16 cellular contexts compared by ENCODE assay signal in genomic region chr1:22026924-22027289, GRCh38. TPM values are rescaled to one million over a fixed set of nuclear protein-coding genes. Genes with fewer than 3 reads are reported as not detected.
DNase-seq lines count a peak whose midpoint lies in the region; ATAC-seq and TF ChIP-seq lines count a peak whose summit lies in the region.
"Had no signal": no experiment of that assay in that cellular context is flagged by ENCODE, and none has a peak within 500 bp of the region (broad histone marks: within the 10 kb centered on the region; RNA-seq: fewer than 3 reads in every experiment).

No MANE protein-coding gene starts in this region.

- ATAC-seq in CD4-positive, CD25-positive, alpha-beta regulatory T cell (ENCODE audit: low read depth in 2 of 2), result no peak
- no peak for ATAC-seq in naive thymus-derived CD4-positive, alpha-beta T cell
- ATAC-seq in HG02885 (IDR thresholded peaks at IDR 0.05; ENCODE audit: poor library complexity, unreplicated experiment) (no peak), HG03442 (IDR thresholded peaks at IDR 0.05; ENCODE audit: unreplicated experiment) (no peak)
- ATAC-seq: effector memory CD8-positive, alpha-beta T cell had no signal

- no peaks in the 10 kb centered on the region for H3K9me3 Mint-ChIP-seq in CD4-positive, CD25-positive, alpha-beta regulatory T cell
- no peaks in the 10 kb centered on the region for H3K9me3 Mint-ChIP-seq in activated CD4-positive, alpha-beta memory T cell treated with anti-CD3 and anti-CD28 coated beads, Interleukin-2, amount 10 ng/mL, durations not matched to agents 7 days and 5 days
- peaks cover 0 to 4% (median 0%) of the 10 kb centered on the region in 11 donors for H3K9me3 Mint-ChIP-seq in naive thymus-derived CD4-positive, alpha-beta T cell
- H3K9me3 Mint-ChIP-seq: effector memory CD8-positive, alpha-beta T cell had no signal

- H3K9me3 ChIP-seq in CD4-positive, CD25-positive, alpha-beta regulatory T cell (ENCODE audit: control insufficient read depth in 2 of 2, low read length in 2 of 2), result no peaks in the 10 kb centered on the region
- no peaks in the 10 kb centered on the region for H3K9me3 ChIP-seq in naive thymus-derived CD4-positive, alpha-beta T cell (ENCODE audit: control insufficient read depth in 2 of 3, low read length in 3 of 3)
- H3K9me3 ChIP-seq: HAP-1, neutrophil, stomach had no signal

- CTCF ChIA-PET in activated CD4-positive, alpha-beta memory T cell treated with anti-CD3 and anti-CD28 coated beads, Interleukin-2, amount 10 ng/mL, durations not matched to agents 7 days and 5 days (lab: Charles Lee), result interaction anchor here (0.9 to 2.7 kb wide), 5 partner anchors 9 to 79 kb away, joined by 3 to 10 read pairs (median 6); no protein-coding TSS in a partner anchor
- CTCF ChIA-PET in naive thymus-derived CD4-positive, alpha-beta T cell (lab: Charles Lee), result interaction anchor here (2.5 kb wide), 1 partner anchor 11 kb away, joined by 19 read pairs; no protein-coding TSS in a partner anchor

- intact Hi-C loops in naive thymus-derived CD4-positive, alpha-beta T cell (cut with micrococcal nuclease), result loop anchor here in 1 of 2 donors (10.0 kb wide), 1 partner anchor 732 kb away; the partner anchor contains the start of gene ECE1

- H3K4me3 ChIP-seq in CD4-positive, CD25-positive, alpha-beta regulatory T cell (ENCODE audit: low read depth, low read length), result no peak overlapping the region
- H3K4me3 ChIP-seq in GM12865 (ENCODE audit: low read depth, low read length), result peak overlapping the region; percentile 93
- no peak overlapping the region for H3K4me3 ChIP-seq in naive thymus-derived CD4-positive, alpha-beta T cell (ENCODE audit: low read length)

- POLR2A ChIA-PET in activated CD4-positive, alpha-beta memory T cell treated with anti-CD3 and anti-CD28 coated beads, Interleukin-2, amount 10 ng/mL, durations not matched to agents 7 days and 5 days (lab: Charles Lee), result interaction anchor here (3.4 to 30.7 kb wide), 2 partner anchors 27 to 78 kb away, joined by 29 to 1616 read pairs; partner anchors contain the start of gene CDC42
- POLR2A ChIA-PET in naive thymus-derived CD4-positive, alpha-beta T cell (lab: Charles Lee), result interaction anchor here (1.1 to 25.0 kb wide), 4 partner anchors 12 to 80 kb away, joined by 3 to 774 read pairs (median 158); partner anchors contain the start of gene CDC42

- H3K4me1 ChIP-seq in CD4-positive, CD25-positive, alpha-beta regulatory T cell (ENCODE audit: control insufficient read depth, insufficient read depth, low read length, poor library complexity, severe bottlenecking), result peaks cover 50% of the 10 kb centered on the region
- H3K4me1 ChIP-seq in naive thymus-derived CD4-positive, alpha-beta T cell (ENCODE audit: control insufficient read depth in 2 of 2, insufficient read depth in 2 of 2, low read length in 2 of 2), result peaks cover 23 to 41% of the 10 kb centered on the region in 2 donors

- no peaks in the 10 kb centered on the region for H3K27me3 ChIP-seq in CD4-positive, CD25-positive, alpha-beta regulatory T cell (ENCODE audit: control insufficient read depth, insufficient read depth, low read length)
- no peaks in the 10 kb centered on the region for H3K27me3 ChIP-seq in naive thymus-derived CD4-positive, alpha-beta T cell (ENCODE audit: control insufficient read depth in 2 of 2, insufficient read depth in 2 of 2, low read length in 2 of 2)
- H3K27me3 ChIP-seq: neutrophil, stomach had no signal

- peaks cover 10 to 72% (median 42%) of the 10 kb centered on the region in 4 donors for H3K4me1 Mint-ChIP-seq in CD4-positive, CD25-positive, alpha-beta regulatory T cell
- peaks cover 67% of the 10 kb centered on the region for H3K4me1 Mint-ChIP-seq in activated CD4-positive, alpha-beta memory T cell treated with anti-CD3 and anti-CD28 coated beads, Interleukin-2, amount 10 ng/mL, durations not matched to agents 7 days and 5 days
- H3K4me1 Mint-ChIP-seq in naive thymus-derived CD4-positive, alpha-beta T cell, result peaks cover 39 to 84% (median 66%) of the 10 kb centered on the region in 7 donors

- H3K27ac ChIP-seq in CD4-positive, CD25-positive, alpha-beta regulatory T cell (ENCODE audit: insufficient read depth, low read length, poor library complexity, severe bottlenecking), result peak overlapping the region; percentile 100
- peak overlapping the region; percentile 99 for H3K27ac ChIP-seq in naive thymus-derived CD4-positive, alpha-beta T cell (ENCODE audit: low read depth, low read length)

- no peaks in the 10 kb centered on the region for H3K36me3 ChIP-seq in CD4-positive, CD25-positive, alpha-beta regulatory T cell (ENCODE audit: control insufficient read depth, insufficient read depth, low read length)
- peaks cover 0 to 4% (median 0%) of the 10 kb centered on the region in 3 experiments for H3K36me3 ChIP-seq in naive thymus-derived CD4-positive, alpha-beta T cell (ENCODE audit: control insufficient read depth in 2 of 3, insufficient read depth in 3 of 3, low read length in 3 of 3)
- H3K36me3 ChIP-seq: neutrophil had no signal

- peak overlapping the region; percentile 49 to 99 (median 94) for H3K4me3 Mint-ChIP-seq in CD4-positive, CD25-positive, alpha-beta regulatory T cell
- peak overlapping the region; percentile 86 for H3K4me3 Mint-ChIP-seq in activated CD4-positive, alpha-beta memory T cell treated with anti-CD3 and anti-CD28 coated beads, Interleukin-2, amount 10 ng/mL, durations not matched to agents 7 days and 5 days
- H3K4me3 Mint-ChIP-seq in naive thymus-derived CD4-positive, alpha-beta T cell, result peak overlapping the region; percentile 51 to 97 (median 92)

- H3K27me3 Mint-ChIP-seq in CD4-positive, CD25-positive, alpha-beta regulatory T cell, result peaks cover 5% of the 10 kb centered on the region
- H3K27me3 Mint-ChIP-seq in activated CD4-positive, alpha-beta memory T cell treated with anti-CD3 and anti-CD28 coated beads, Interleukin-2, amount 10 ng/mL, durations not matched to agents 7 days and 5 days, result no peaks in the 10 kb centered on the region
- H3K27me3 Mint-ChIP-seq in naive thymus-derived CD4-positive, alpha-beta T cell, result no peaks in the 10 kb centered on the region
- H3K27me3 Mint-ChIP-seq: effector memory CD8-positive, alpha-beta T cell had no signal

- peaks cover 4% of the 10 kb centered on the region for H3K36me3 Mint-ChIP-seq in CD4-positive, CD25-positive, alpha-beta regulatory T cell
- peaks cover 13% of the 10 kb centered on the region for H3K36me3 Mint-ChIP-seq in activated CD4-positive, alpha-beta memory T cell treated with anti-CD3 and anti-CD28 coated beads, Interleukin-2, amount 10 ng/mL, durations not matched to agents 7 days and 5 days (ENCODE audit: low read depth)
- H3K36me3 Mint-ChIP-seq in naive thymus-derived CD4-positive, alpha-beta T cell, result peaks cover 7 to 12% (median 9%) of the 10 kb centered on the region in 5 donors

- no peak for DNase-seq in CD4-positive, CD25-positive, alpha-beta regulatory T cell
- DNase-seq in GM12865 (ENCODE audit: low read depth) (peak; percentile 54), NCI-H1048 (lab: John Stamatoyannopoulos, UW) (no peak), HuH-7.5 (ENCODE audit: low spot score) (no peak)
- no peak for DNase-seq in activated CD4-positive, alpha-beta memory T cell treated with anti-CD3 and anti-CD28 coated beads, Interleukin-2, amount 10 ng/mL, durations not matched to agents 7 days and 5 days
- DNase-seq in naive thymus-derived CD4-positive, alpha-beta T cell, result peak in 1 of 9 donors; percentile 29
- DNase-seq: effector memory CD8-positive, alpha-beta T cell; NCI-H2081 treated with DMSO at 0.1 percent for 48 hours; NCI-H774; stomach had no signal

- peak overlapping the region in 2 of 3 donors; percentile 96 to 99 for H3K27ac Mint-ChIP-seq in CD4-positive, CD25-positive, alpha-beta regulatory T cell
- peak overlapping the region; percentile 93 for H3K27ac Mint-ChIP-seq in activated CD4-positive, alpha-beta memory T cell treated with anti-CD3 and anti-CD28 coated beads, Interleukin-2, amount 10 ng/mL, durations not matched to agents 7 days and 5 days
- peak overlapping the region; percentile 66 to 100 (median 98) for H3K27ac Mint-ChIP-seq in naive thymus-derived CD4-positive, alpha-beta T cell

- no peak for TF ChIP-seq CTCF in GM12865 (IDR thresholded peaks at IDR 0.05; ENCODE audit: insufficient read depth, low read depth, low read length, missing control alignments)

RNA-seq across cellular contexts. Expression of gene CELA3A, which starts 25.4 kb away (rescaled TPM):
- total RNA-seq in CD4-positive, CD25-positive, alpha-beta regulatory T cell, result not detected
- polyA plus RNA-seq in CD4-positive, CD25-positive, alpha-beta regulatory T cell, result not detected
- total RNA-seq in activated CD4-positive, alpha-beta memory T cell treated with anti-CD3 and anti-CD28 coated beads, Interleukin-2, amount 10 ng/mL, durations not matched to agents 7 days and 5 days, result not detected
- not detected for total RNA-seq in naive thymus-derived CD4-positive, alpha-beta T cell
- not detected for polyA plus RNA-seq in naive thymus-derived CD4-positive, alpha-beta T cell
- total RNA-seq: fibroblast of villous mesenchyme, lower leg skin had no signal

RNA-seq across cellular contexts. Expression of gene CDC42, which starts 25.6 kb away (rescaled TPM):
- 376 TPM for total RNA-seq in CD4-positive, CD25-positive, alpha-beta regulatory T cell
- 100 to 1,000 TPM; 290 to 513 (median 434) TPM for polyA plus RNA-seq in CD4-positive, CD25-positive, alpha-beta regulatory T cell
- 100 to 1,000 TPM; 377 to 388 TPM for total RNA-seq in activated CD4-positive, alpha-beta memory T cell treated with anti-CD3 and anti-CD28 coated beads, Interleukin-2, amount 10 ng/mL, durations not matched to agents 7 days and 5 days
- total RNA-seq in naive thymus-derived CD4-positive, alpha-beta T cell, result 100 to 1,000 TPM; 186 to 385 (median 305) TPM
- 100 to 1,000 TPM; 186 to 427 TPM for polyA plus RNA-seq in naive thymus-derived CD4-positive, alpha-beta T cell

RNA-seq across cellular contexts. Expression of gene CELA3B, which starts 50.1 kb away (rescaled TPM):
- not detected for total RNA-seq in CD4-positive, CD25-positive, alpha-beta regulatory T cell
- polyA plus RNA-seq in CD4-positive, CD25-positive, alpha-beta regulatory T cell, result not detected
- total RNA-seq in activated CD4-positive, alpha-beta memory T cell treated with anti-CD3 and anti-CD28 coated beads, Interleukin-2, amount 10 ng/mL, durations not matched to agents 7 days and 5 days, result not detected
- total RNA-seq in naive thymus-derived CD4-positive, alpha-beta T cell, result not detected
- polyA plus RNA-seq in naive thymus-derived CD4-positive, alpha-beta T cell, result not detected
- total RNA-seq: fibroblast of villous mesenchyme, lower leg skin had no signal
